7 cellular contexts compared by ENCODE assay signal in genomic region chr20:44928595-44928994, GRCh38.
"Had no signal": no experiment of that assay in that cellular context is flagged by ENCODE, and none has a peak within 500 bp of the region (broad histone marks: within the 10 kb centered on the region; RNA-seq: fewer than 3 reads in every experiment).

No MANE protein-coding gene starts in this region.

- DNase-seq: GM23248, GOT3, H7, IMR-90 had no signal

- H2AFZ ChIP-seq: GM23248 had no signal

- ATAC-seq: HCT116, K562 had no signal

- H3K4me1 ChIP-seq: HAP-1 had no signal

- H3K27ac ChIP-seq: GM23248 had no signal

- H3K9me3 ChIP-seq: HAP-1 had no signal

- H3K9ac ChIP-seq: GM23248 had no signal

- H3K4me3 ChIP-seq: GM23248, HAP-1, K562 had no signal
